33 cellular contexts compared by ENCODE assay signal in the genomic region with DNA sequence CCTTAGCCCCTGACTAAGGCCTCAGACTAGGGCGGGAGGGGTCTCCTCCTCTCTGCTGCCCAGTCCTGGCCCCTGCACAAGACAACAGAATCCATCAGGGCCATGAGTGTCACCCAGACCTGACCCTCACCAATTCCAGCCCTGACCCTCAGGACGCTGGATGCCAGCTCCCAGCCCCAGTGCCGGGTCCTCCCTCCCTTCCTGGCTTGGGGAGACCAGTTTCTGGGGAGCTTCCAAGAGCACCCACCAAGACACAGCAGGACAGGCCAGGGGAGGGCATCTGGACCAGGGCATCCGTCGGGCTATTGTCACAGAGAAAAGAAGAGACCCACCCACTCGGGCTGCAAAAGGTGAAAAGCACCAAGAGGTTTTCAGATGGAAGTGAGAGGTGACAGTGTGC. TPM values are rescaled to one million over a fixed set of nuclear protein-coding genes. Genes with fewer than 3 reads are reported as not detected.
"Had no signal": no experiment of that assay in that cellular context is flagged by ENCODE, and none has a peak within 500 bp of the region (broad histone marks: within the 10 kb centered on the region; RNA-seq: fewer than 3 reads in every experiment).

No MANE protein-coding gene starts in this region.

- H3K4me3 Mint-ChIP-seq: activated CD4-positive, alpha-beta memory T cell treated with anti-CD3 and anti-CD28 coated beads for 36 hours; activated CD4-positive, alpha-beta T cell treated with anti-CD3 and anti-CD28 coated beads for 36 hours; activated CD4-positive, alpha-beta T cell treated with anti-CD3 and anti-CD28 coated beads, Interleukin-2, amount 10 ng/mL, durations not matched to agents 24 days and 14 days; activated CD8-positive, alpha-beta memory T cell treated with anti-CD3 and anti-CD28 coated beads, Interleukin-2, amount 10 ng/mL, durations not matched to agents 7 days and 5 days; activated CD8-positive, alpha-beta T cell treated with anti-CD3 and anti-CD28 coated beads, Interleukin-2, amount 10 ng/mL, durations not matched to agents 7 days and 5 days; activated naive CD4-positive, alpha-beta T cell treated with anti-CD3 and anti-CD28 coated beads, Interleukin-2, amount 10 ng/mL, durations not matched to agents 7 days and 5 days; activated T-helper 1 cell treated with anti-CD3 and anti-CD28 coated beads, Interleukin-12 subunit alpha, Interleukin-12 subunit beta, Interleukin-2, Interleukin-4 antibody, amounts not matched to agents 30 ng/mL and 10 ng/mL and 1 ng/mL, durations not matched to agents 14 hours and 24 hours and 36 hours; effector memory CD8-positive, alpha-beta T cell; T-helper 17 cell; T-helper 2 cell treated with Interferon-gamma antibody and Interleukin-4, amounts not matched to agents 5 μg/mL and 100 μg/mL, for 36 hours had no signal

- H3K27ac Mint-ChIP-seq: activated CD4-positive, alpha-beta memory T cell treated with anti-CD3 and anti-CD28 coated beads for 36 hours; activated CD4-positive, alpha-beta T cell treated with anti-CD3 and anti-CD28 coated beads for 36 hours; activated CD4-positive, alpha-beta T cell treated with anti-CD3 and anti-CD28 coated beads, Interleukin-2, amount 10 ng/mL, durations not matched to agents 24 days and 14 days; activated CD8-positive, alpha-beta memory T cell treated with anti-CD3 and anti-CD28 coated beads, Interleukin-2, amount 10 ng/mL, durations not matched to agents 7 days and 5 days; activated CD8-positive, alpha-beta T cell treated with anti-CD3 and anti-CD28 coated beads, Interleukin-2, amount 10 ng/mL, durations not matched to agents 7 days and 5 days; activated naive CD4-positive, alpha-beta T cell treated with anti-CD3 and anti-CD28 coated beads, Interleukin-2, amount 10 ng/mL, durations not matched to agents 7 days and 5 days; activated naive CD4-positive, alpha-beta T cell treated with anti-CD3 and anti-CD28 coated beads, Interleukin-2, amount 50 U/mL, for 72 hours; activated T-helper 1 cell treated with anti-CD3 and anti-CD28 coated beads, Interleukin-12 subunit alpha, Interleukin-12 subunit beta, Interleukin-2, Interleukin-4 antibody, amounts not matched to agents 30 ng/mL and 10 ng/mL and 1 ng/mL, durations not matched to agents 14 hours and 24 hours and 36 hours; effector memory CD8-positive, alpha-beta T cell; T-helper 17 cell had no signal

- H3K27ac ChIP-seq: adrenal gland, body of pancreas, esophagus muscularis mucosa, foreskin keratinocyte, gastroesophageal sphincter, heart right ventricle had no signal

- H3K36me3 Mint-ChIP-seq: activated CD4-positive, alpha-beta memory T cell treated with anti-CD3 and anti-CD28 coated beads for 36 hours; activated CD8-positive, alpha-beta memory T cell treated with anti-CD3 and anti-CD28 coated beads, Interleukin-2, amount 10 ng/mL, durations not matched to agents 7 days and 5 days; activated naive CD4-positive, alpha-beta T cell treated with anti-CD3 and anti-CD28 coated beads, Interleukin-2, amount 50 U/mL, for 72 hours had no signal

- H3K36me3 ChIP-seq: adrenal gland, esophagus muscularis mucosa, gastroesophageal sphincter, heart right ventricle had no signal

- H3K4me3 ChIP-seq: adrenal gland, body of pancreas, esophagus muscularis mucosa, gastroesophageal sphincter, heart right ventricle had no signal

- H3K9me3 ChIP-seq: adrenal gland, body of pancreas, esophagus muscularis mucosa, gastroesophageal sphincter, heart right ventricle had no signal

- H3K4me1 ChIP-seq: body of pancreas had no signal

- ATAC-seq: activated CD4-positive, alpha-beta T cell treated with anti-CD3 and anti-CD28 coated beads for 36 hours; activated CD8-positive, alpha-beta memory T cell treated with anti-CD3 and anti-CD28 coated beads, Interleukin-2, amount 10 ng/mL, durations not matched to agents 7 days and 5 days; activated CD8-positive, alpha-beta T cell treated with anti-CD3 and anti-CD28 coated beads, Interleukin-2, amount 10 ng/mL, durations not matched to agents 7 days and 5 days; activated naive CD4-positive, alpha-beta T cell treated with anti-CD3 and anti-CD28 coated beads, Interleukin-2, amount 50 U/mL, for 72 hours; body of pancreas; effector memory CD8-positive, alpha-beta T cell; foreskin keratinocyte; gastroesophageal sphincter; T-helper 17 cell had no signal

- DNase-seq: activated CD4-positive, alpha-beta memory T cell treated with anti-CD3 and anti-CD28 coated beads for 36 hours; activated CD4-positive, alpha-beta T cell treated with anti-CD3 and anti-CD28 coated beads for 36 hours; activated CD4-positive, alpha-beta T cell treated with anti-CD3 and anti-CD28 coated beads, Interleukin-2, amount 10 ng/mL, durations not matched to agents 24 days and 14 days; activated CD4-positive, CD25-positive, alpha-beta regulatory T cell; activated CD4-positive, CD25-positive, alpha-beta regulatory T cell treated with anti-CD3 and anti-CD28 coated beads, Interleukin-2, amount 50 U/mL, for 72 hours; activated CD8-positive, alpha-beta memory T cell treated with anti-CD3 and anti-CD28 coated beads, Interleukin-2, amount 10 ng/mL, durations not matched to agents 7 days and 5 days; activated CD8-positive, alpha-beta memory T cell treated with anti-CD3 and anti-CD28 coated beads, Interleukin-2, amount 50 U/mL, for 4 hours; activated CD8-positive, alpha-beta T cell treated with anti-CD3 and anti-CD28 coated beads, Interleukin-2, amount 10 ng/mL, durations not matched to agents 7 days and 5 days; activated gamma-delta T cell; activated naive CD4-positive, alpha-beta T cell; activated naive CD4-positive, alpha-beta T cell treated with anti-CD3 and anti-CD28 coated beads, Interleukin-2, amount 10 ng/mL, durations not matched to agents 7 days and 5 days; activated T-cell treated with anti-CD3 and anti-CD28 coated beads, Interleukin-2, amount 50 U/mL, for 1 hour; activated T-cell treated with anti-CD3 and anti-CD28 coated beads, Interleukin-2, amount 50 U/mL, for 48 hours; adrenal gland; amygdala; aorta; body of pancreas; caudate nucleus; cortex of kidney; dermis blood vessel endothelial cell; effector CD4-positive, alpha-beta T cell; effector memory CD8-positive, alpha-beta T cell; erythroblast; foreskin keratinocyte; heart right ventricle; T-helper 1 cell; T-helper 17 cell; T1000 had no signal

- H3K9me3 Mint-ChIP-seq: activated CD4-positive, alpha-beta memory T cell treated with anti-CD3 and anti-CD28 coated beads for 36 hours; activated CD4-positive, alpha-beta T cell treated with anti-CD3 and anti-CD28 coated beads, Interleukin-2, amount 10 ng/mL, durations not matched to agents 24 days and 14 days; activated naive CD4-positive, alpha-beta T cell treated with anti-CD3 and anti-CD28 coated beads, Interleukin-2, amount 10 ng/mL, durations not matched to agents 7 days and 5 days; activated naive CD4-positive, alpha-beta T cell treated with anti-CD3 and anti-CD28 coated beads, Interleukin-2, amount 50 U/mL, for 72 hours; activated T-helper 1 cell treated with anti-CD3 and anti-CD28 coated beads, Interleukin-12 subunit alpha, Interleukin-12 subunit beta, Interleukin-2, Interleukin-4 antibody, amounts not matched to agents 30 ng/mL and 10 ng/mL and 1 ng/mL, durations not matched to agents 14 hours and 24 hours and 36 hours; effector memory CD8-positive, alpha-beta T cell; T-helper 2 cell treated with Interferon-gamma antibody and Interleukin-4, amounts not matched to agents 5 μg/mL and 100 μg/mL, for 36 hours had no signal

- H3K27me3 Mint-ChIP-seq: activated CD4-positive, alpha-beta memory T cell treated with anti-CD3 and anti-CD28 coated beads for 36 hours; activated CD4-positive, alpha-beta T cell treated with anti-CD3 and anti-CD28 coated beads, Interleukin-2, amount 10 ng/mL, durations not matched to agents 24 days and 14 days; activated CD8-positive, alpha-beta memory T cell treated with anti-CD3 and anti-CD28 coated beads, Interleukin-2, amount 10 ng/mL, durations not matched to agents 7 days and 5 days had no signal

- H3K27me3 ChIP-seq: adrenal gland, body of pancreas, foreskin keratinocyte, heart right ventricle had no signal

RNA-seq across cellular contexts. Expression of a gene that starts 12.7 kb away (rescaled TPM):
- total RNA-seq: dermis blood vessel endothelial cell had no signal
